ENCODE assay signal across 8 cellular contexts in the genomic region with DNA sequence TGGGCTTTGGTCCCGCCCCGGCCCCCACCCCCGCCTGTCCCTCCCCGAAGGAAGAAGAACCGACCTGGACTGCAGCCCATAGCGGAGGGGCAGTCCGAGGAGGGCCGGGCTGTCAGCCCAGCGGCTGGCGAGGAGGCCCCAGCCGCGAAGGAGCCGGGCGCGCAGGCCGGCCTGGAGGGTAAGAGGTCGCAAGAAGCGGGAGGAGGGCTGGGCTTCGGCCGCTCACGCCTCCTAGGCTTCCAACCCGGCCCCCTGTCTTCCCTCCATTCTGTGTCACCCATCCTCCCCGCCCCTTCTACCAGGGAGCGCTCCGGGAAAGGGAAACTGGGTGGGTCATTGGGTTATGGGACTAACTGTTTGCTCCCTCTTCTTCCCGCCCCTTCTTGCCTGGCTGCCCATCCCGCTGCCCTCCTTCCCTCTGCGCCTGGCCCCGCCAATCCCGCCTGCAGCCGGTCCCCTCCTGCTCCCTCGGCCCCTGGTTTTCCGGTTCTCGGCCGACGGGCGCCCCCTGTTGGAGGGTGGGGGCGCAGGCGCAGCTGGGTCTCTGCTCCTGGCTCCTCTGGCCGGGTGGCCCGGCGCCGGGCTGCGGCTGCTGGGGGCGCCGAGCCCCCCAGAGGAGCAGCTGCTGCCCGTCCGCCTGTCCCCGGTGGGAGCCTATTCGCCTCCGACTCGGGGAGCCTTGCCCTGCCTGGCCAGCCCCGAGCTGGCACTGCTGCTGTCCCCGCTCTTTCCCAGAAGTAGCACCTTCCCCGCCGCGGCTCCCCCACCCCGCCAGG. TPM values are rescaled to one million over a fixed set of nuclear protein-coding genes. Genes with fewer than 3 reads are reported as not detected.
DNase-seq lines count a peak whose midpoint lies in the region; ATAC-seq, FAIRE-seq and TF ChIP-seq lines count a peak whose summit lies in the region.

No MANE protein-coding gene starts in this region.

- CTCF ChIA-PET in A549 (lab: Yijun Ruan, JAX), result interaction anchor here (0.6 to 7.7 kb wide), 32 partner anchors 11 to 335 kb away, joined by 3 to 149 read pairs (median 5); a partner anchor contains a TSS

- peak overlapping the region; percentile 80 for H3K4me2 ChIP-seq in A549

- peak overlapping the region; percentile 71 for H3K4me3 ChIP-seq in A549

- FAIRE-seq in A549 (lab: Jason Lieb, UNC), result no peak

- peak; percentile 71 to 84 for TF ChIP-seq RAD21 in A549 (conservative IDR thresholded peaks at IDR 0.05 in 1 of 2, IDR thresholded peaks at IDR 0.05 in 1 of 2)

- TF ChIP-seq CTCF in A549 (IDR thresholded peaks at IDR 0.05), result peak; percentile 95

- no peaks in the 10 kb centered on the region for H3K9me3 ChIP-seq in A549

- POLR2A ChIA-PET in A549 (lab: Yijun Ruan, JAX), result interaction anchor here (0.7 to 2.3 kb wide), 11 partner anchors 15 to 325 kb away, joined by 3 to 14 read pairs (median 5); a partner anchor contains a TSS

- DNase-seq in A549 (ENCODE audit: low read depth in 1 of 2, low spot score in 1 of 2), result peak; percentile 93 to 95
- DNase-seq in NCI-H510A (lab: John Stamatoyannopoulos, UW), result peak; percentile 93
- peak; percentile 91 for DNase-seq in activated CD4-positive, alpha-beta T cell treated with anti-CD3 and anti-CD28 coated beads for 48 hours
- DNase-seq in stimulated activated CD4-positive, alpha-beta T cell treated with anti-CD3 and anti-CD28 coated beads, Interleukin-15, amount 100 ng/mL, for 48 hours (ENCODE audit: low read depth in 2 of 2), result peak; percentile 69 to 88

- H3K27me3 ChIP-seq in layer of hippocampus (ENCODE audit: control insufficient read depth, insufficient read depth, low read length), result no peaks in the 10 kb centered on the region

- ATAC-seq in A549 (peak; percentile 51 to 69), GM18519 (IDR thresholded peaks at IDR 0.05; ENCODE audit: low FRiP score, unreplicated experiment) (peak; percentile 22), HG03432 (IDR thresholded peaks at IDR 0.05; ENCODE audit: unreplicated experiment) (peak; percentile 44)

- H3K4me1 ChIP-seq in A549, result peaks cover 20% of the 10 kb centered on the region

- WGBS in A549 (ENCODE audit: missing lambda C conversion rate), result 0% methylated on average over 20 of the region's 58 CpGs

- H3K27ac ChIP-seq in A549, result peak overlapping the region; percentile 94 to 98
- H3K27ac ChIP-seq in cingulate gyrus (ENCODE audit: low read depth, low read length), result peak overlapping the region; percentile 92
- peak overlapping the region; percentile 97 for H3K27ac ChIP-seq in layer of hippocampus (ENCODE audit: low read depth, low read length)

- TF ChIP-seq POLR2A in A549 (IDR thresholded peaks at IDR 0.05; ENCODE audit: low read length), result peak; percentile 30; the same call in 1 of the 2 replicates

- no peak for TF ChIP-seq EP300 in A549 (IDR thresholded peaks at IDR 0.05)

TF ChIP-seq in A549, 52 proteins besides CTCF, POLR2A, EP300 and RAD21:
- TF ChIP-seq ESRRA (IDR thresholded peaks at IDR 0.05; ENCODE audit: borderline replicate concordance, low read length) (no peak), HOXA7 (CRISPR knock-in tag; IDR thresholded peaks at IDR 0.05) (no peak), JUN (IDR thresholded peaks at IDR 0.05) (no peak; a peak in 2 of 5 replicates), CHD4 (IDR thresholded peaks at IDR 0.05; ENCODE audit: borderline replicate concordance) (no peak), HOXB5 (CRISPR knock-in tag; IDR thresholded peaks at IDR 0.05) (no peak), EHMT2 (IDR thresholded peaks at IDR 0.05; ENCODE audit: low read depth) (no peak), KDM5A (IDR thresholded peaks at IDR 0.05) (peak; percentile 71), RFX5 (IDR thresholded peaks at IDR 0.05) (no peak; the same call in 1 of the 2 replicates), ZFP36 (IDR thresholded peaks at IDR 0.05; ENCODE audit: borderline replicate concordance, partially characterized antibody) (no peak), CHD2 (IDR thresholded peaks at IDR 0.05; ENCODE audit: low read length, partially characterized antibody) (no peak), POLR2AphosphoS2 (conservative IDR thresholded peaks at IDR 0.05; ENCODE audit: low read length) (no peak), FOSL2 (IDR thresholded peaks at IDR 0.05) (no peak), FOSL2 (CRISPR knock-in tag; IDR thresholded peaks at IDR 0.05) (no peak), SMC3 (IDR thresholded peaks at IDR 0.05) (peak; percentile 69), TP53 (CRISPR knock-in tag; IDR thresholded peaks at IDR 0.05) (0 out of 2 replicates have a peak, but pooled peaks have one; percentile 20)
- TF ChIP-seq, protein P1, sequence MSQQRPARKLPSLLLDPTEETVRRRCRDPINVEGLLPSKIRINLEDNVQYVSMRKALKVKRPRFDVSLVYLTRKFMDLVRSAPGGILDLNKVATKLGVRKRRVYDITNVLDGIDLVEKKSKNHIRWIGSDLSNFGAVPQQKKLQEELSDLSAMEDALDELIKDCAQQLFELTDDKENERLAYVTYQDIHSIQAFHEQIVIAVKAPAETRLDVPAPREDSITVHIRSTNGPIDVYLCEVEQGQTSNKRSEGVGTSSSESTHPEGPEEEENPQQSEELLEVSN (IDR thresholded peaks at IDR 0.05; ENCODE audit: borderline replicate concordance, low read depth), result peak; percentile 57; the same call in 1 of the 2 replicates
- TF ChIP-seq, protein P2, sequence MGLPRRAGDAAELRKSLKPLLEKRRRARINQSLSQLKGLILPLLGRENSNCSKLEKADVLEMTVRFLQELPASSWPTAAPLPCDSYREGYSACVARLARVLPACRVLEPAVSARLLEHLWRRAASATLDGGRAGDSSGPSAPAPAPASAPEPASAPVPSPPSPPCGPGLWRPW (IDR thresholded peaks at IDR 0.05), result no peak
- TF ChIP-seq, protein P3, sequence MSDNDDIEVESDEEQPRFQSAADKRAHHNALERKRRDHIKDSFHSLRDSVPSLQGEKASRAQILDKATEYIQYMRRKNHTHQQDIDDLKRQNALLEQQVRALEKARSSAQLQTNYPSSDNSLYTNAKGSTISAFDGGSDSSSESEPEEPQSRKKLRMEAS (IDR thresholded peaks at IDR 0.05), result peak; percentile 50; the same call in 1 of the 2 replicates

RNA-seq across cellular contexts. Expression of a gene that starts 2.4 kb away (rescaled TPM):
- 27.8 and 29.1 TPM in 2 replicates for polyA plus RNA-seq in A549 (2011; rRNA removed)
- 49.7 and 73.5 TPM in 2 replicates for polyA plus RNA-seq in A549 (2012; cell fraction: cytosol; rRNA removed)
- polyA plus RNA-seq in A549 (2012; cell fraction: nucleus; rRNA removed), result 120 and 139 TPM in 2 replicates
- 27.5 to 32.2 TPM (median 30.9 TPM) in 3 replicates for polyA plus RNA-seq in A549 (2017; fragmentation: RNase III; extraction: RNeasy Plus Mini Kit Qiagen cat#74134 plus additional on column Dnase treatment)
- polyA minus RNA-seq in A549 (2011; rRNA and poly(A)+ RNA removed), result 17.2 and 19.7 TPM in 2 replicates

RNA-seq across cellular contexts. Expression of a gene that starts 14.5 kb away (rescaled TPM):
- polyA plus RNA-seq in A549 (2011; rRNA removed), result 143 and 148 TPM in 2 replicates
- polyA plus RNA-seq in A549 (2012; cell fraction: cytosol; rRNA removed), result 166 and 178 TPM in 2 replicates
- polyA plus RNA-seq in A549 (2012; cell fraction: nucleus; rRNA removed), result 150 and 235 TPM in 2 replicates
- 176 to 228 TPM (median 205 TPM) in 3 replicates for polyA plus RNA-seq in A549 (2017; fragmentation: RNase III; extraction: RNeasy Plus Mini Kit Qiagen cat#74134 plus additional on column Dnase treatment)
- polyA minus RNA-seq in A549 (2011; rRNA and poly(A)+ RNA removed), result 86.7 and 96.2 TPM in 2 replicates

RNA-seq across cellular contexts. Expression of a gene that starts 21.9 kb away (rescaled TPM):
- polyA plus RNA-seq in A549 (2011; rRNA removed) (0.03 TPM in 1 of 2 replicates, not detected in the other), A549 (2017; fragmentation: RNase III; extraction: RNeasy Plus Mini Kit Qiagen cat#74134 plus additional on column Dnase treatment) (0.03 TPM in 1 of 3 replicates, not detected in the others)
- 0.03 TPM in 1 of 2 replicates, not detected in the other for polyA plus RNA-seq in A549 (2012; cell fraction: cytosol; rRNA removed)
- polyA plus RNA-seq in A549 (2012; cell fraction: nucleus; rRNA removed), result 0.04 and 0.05 TPM in 2 replicates
- not detected in 2 replicates for polyA minus RNA-seq in A549 (2011; rRNA and poly(A)+ RNA removed)

RNA-seq across cellular contexts. Expression of a gene that starts 45.9 kb away (rescaled TPM):
- 4.1 and 7.3 TPM in 2 replicates for polyA plus RNA-seq in A549 (2011; rRNA removed)
- polyA plus RNA-seq in A549 (2012; cell fraction: cytosol; rRNA removed), result 7.7 and 10.1 TPM in 2 replicates
- 45.2 and 51.9 TPM in 2 replicates for polyA plus RNA-seq in A549 (2012; cell fraction: nucleus; rRNA removed)
- 5.3 to 8.1 TPM (median 7.6 TPM) in 3 replicates for polyA plus RNA-seq in A549 (2017; fragmentation: RNase III; extraction: RNeasy Plus Mini Kit Qiagen cat#74134 plus additional on column Dnase treatment)
- polyA minus RNA-seq in A549 (2011; rRNA and poly(A)+ RNA removed), result 6.4 and 14.3 TPM in 2 replicates

RNA-seq across cellular contexts. Expression of a gene that starts 49.8 kb away (rescaled TPM):
- polyA plus RNA-seq in A549 (2011; rRNA removed), result 45.7 and 51.0 TPM in 2 replicates
- polyA plus RNA-seq in A549 (2012; cell fraction: cytosol; rRNA removed), result 39.6 and 41.6 TPM in 2 replicates
- polyA plus RNA-seq in A549 (2012; cell fraction: nucleus; rRNA removed), result 201 and 245 TPM in 2 replicates
- polyA plus RNA-seq in A549 (2017; fragmentation: RNase III; extraction: RNeasy Plus Mini Kit Qiagen cat#74134 plus additional on column Dnase treatment), result 32.4 to 37.9 TPM (median 37.5 TPM) in 3 replicates
- 56.3 and 70.0 TPM in 2 replicates for polyA minus RNA-seq in A549 (2011; rRNA and poly(A)+ RNA removed)

Comparison
In these comparisons a context has a peak if more than half of its experiments do, and no peak if none do; other contexts are left out.
1. Peak in every context shown above with its lines: DNase-seq, ATAC-seq, H3K4me3 ChIP-seq and H3K27ac ChIP-seq.